23 cellular contexts compared by ENCODE assay signal in the genomic region with DNA sequence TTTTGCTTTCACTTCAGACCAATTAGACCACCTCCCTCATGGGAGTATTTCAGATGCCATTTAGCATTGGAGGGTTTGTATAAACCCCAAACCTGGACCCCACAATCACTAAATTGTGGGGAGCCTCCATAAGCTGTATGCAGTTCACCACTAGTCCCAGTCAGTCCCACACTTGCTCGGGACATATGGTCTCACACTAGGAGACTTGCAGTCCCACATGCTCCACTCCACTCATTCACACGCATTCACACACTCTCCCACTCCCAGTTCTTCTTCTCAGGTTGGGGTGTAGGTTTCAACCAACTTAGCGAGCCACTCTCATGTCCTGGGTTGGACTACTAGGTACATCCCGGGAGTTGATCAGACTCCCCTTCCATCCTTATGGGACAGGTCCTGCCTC.
DNase-seq lines count a peak whose midpoint lies in the region; ATAC-seq and TF ChIP-seq lines count a peak whose summit lies in the region.
"Had no signal": no experiment of that assay in that cellular context is flagged by ENCODE, and none has a peak within 500 bp of the region (broad histone marks: within the 10 kb centered on the region; RNA-seq: fewer than 3 reads in every experiment).

No MANE protein-coding gene starts in this region.

- 82% methylated on average over 4 of the region's 4 CpGs for WGBS in mesenchymal stem cell
- WGBS in thyroid gland, 2 donors = 89 to 97% methylated on average over 4 of the region's 4 CpGs

- ATAC-seq in activated naive CD8-positive, alpha-beta T cell treated with anti-CD3 and anti-CD28 coated beads, Interleukin-2, amount 50 U/mL, for 24 hours = no peak

- H4K8ac ChIP-seq in mesenchymal stem cell (ENCODE audit: low read length) = no peak overlapping the region

- TF ChIP-seq CTCF in thyroid gland (IDR thresholded peaks at IDR 0.05) = no peak
- no peak for TF ChIP-seq CTCF in right atrium auricular region (IDR thresholded peaks at IDR 0.05)

- H2AK5ac ChIP-seq in mesenchymal stem cell (ENCODE audit: low read length, severe bottlenecking) = no peak overlapping the region

- H2BK15ac ChIP-seq in mesenchymal stem cell (ENCODE audit: low read depth, poor library complexity, severe bottlenecking) = no peak overlapping the region

- H2BK12ac ChIP-seq in mesenchymal stem cell (ENCODE audit: low read length in 2 of 2) = no peak overlapping the region

- H2AFZ ChIP-seq in mesenchymal stem cell (ENCODE audit: low read depth, low read length) = no peak overlapping the region

- no peak overlapping the region for H3K9ac ChIP-seq in mesenchymal stem cell (ENCODE audit: low read length)

- H3K27ac Mint-ChIP-seq in activated naive CD8-positive, alpha-beta T cell treated with anti-CD3 and anti-CD28 coated beads, Interleukin-2, amount 50 U/mL, for 24 hours = peak overlapping the region; percentile 21
- H3K27ac Mint-ChIP-seq in activated naive CD8-positive, alpha-beta T cell treated with anti-CD3 and anti-CD28 coated beads for 36 hours = no peak overlapping the region
- H3K27ac Mint-ChIP-seq: activated naive CD8-positive, alpha-beta T cell treated with anti-CD3 and anti-CD28 coated beads, Interleukin-2, amount 10 ng/mL, durations not matched to agents 7 days and 5 days; T-helper 1 cell treated with Interleukin-12 subunit alpha and Interleukin-12 subunit beta and Interleukin-4 antibody, amounts not matched to agents 30 μg/mL and 1 μg/mL, for 36 hours had no signal

- no peak overlapping the region for H3K23ac ChIP-seq in mesenchymal stem cell (ENCODE audit: low read length in 2 of 2)

- H3K79me1 ChIP-seq in mesenchymal stem cell (replicated peaks; ENCODE audit: low read length, poor library complexity, severe bottlenecking) = no peaks in the 10 kb centered on the region

- H3K36me3 ChIP-seq in mesenchymal stem cell (ENCODE audit: control insufficient read depth in 1 of 2, insufficient read depth in 2 of 2, low read depth in 1 of 2, low read length in 2 of 2) = no peaks in the 10 kb centered on the region
- no peaks in the 10 kb centered on the region for H3K36me3 ChIP-seq in thyroid gland
- H3K36me3 ChIP-seq in right atrium auricular region = no peaks in the 10 kb centered on the region
- H3K36me3 ChIP-seq: HAP-1, prostate gland, WERI-Rb-1 had no signal

- no peaks in the 10 kb centered on the region for H3K9me3 ChIP-seq in mesenchymal stem cell (ENCODE audit: control insufficient read depth, low read length)
- no peaks in the 10 kb centered on the region for H3K9me3 ChIP-seq in thyroid gland
- H3K9me3 ChIP-seq in right atrium auricular region = no peaks in the 10 kb centered on the region
- H3K9me3 ChIP-seq: HAP-1, prostate gland had no signal

- no peak overlapping the region for H3K18ac ChIP-seq in mesenchymal stem cell (ENCODE audit: low read depth in 1 of 2, low read length in 2 of 2)

- H3K4me1 Mint-ChIP-seq in activated naive CD8-positive, alpha-beta T cell treated with anti-CD3 and anti-CD28 coated beads, Interleukin-2, amount 50 U/mL, for 24 hours = peaks cover 12% of the 10 kb centered on the region
- H3K4me1 Mint-ChIP-seq in activated naive CD8-positive, alpha-beta T cell treated with anti-CD3 and anti-CD28 coated beads for 36 hours = no peaks in the 10 kb centered on the region
- H3K4me1 Mint-ChIP-seq: activated naive CD8-positive, alpha-beta T cell treated with anti-CD3 and anti-CD28 coated beads, Interleukin-2, amount 10 ng/mL, durations not matched to agents 7 days and 5 days had no signal

- no peak overlapping the region for H3K4me2 ChIP-seq in mesenchymal stem cell (ENCODE audit: low read length, poor library complexity, severe bottlenecking)

- no peak overlapping the region for H3K4me3 Mint-ChIP-seq in activated naive CD8-positive, alpha-beta T cell treated with anti-CD3 and anti-CD28 coated beads, Interleukin-2, amount 50 U/mL, for 24 hours
- no peak overlapping the region for H3K4me3 Mint-ChIP-seq in activated naive CD8-positive, alpha-beta T cell treated with anti-CD3 and anti-CD28 coated beads for 36 hours
- H3K4me3 Mint-ChIP-seq: activated naive CD8-positive, alpha-beta T cell treated with anti-CD3 and anti-CD28 coated beads, Interleukin-2, amount 10 ng/mL, durations not matched to agents 7 days and 5 days; naive thymus-derived CD4-positive, alpha-beta T cell; T-helper 1 cell treated with Interleukin-12 subunit alpha and Interleukin-12 subunit beta and Interleukin-4 antibody, amounts not matched to agents 30 μg/mL and 1 μg/mL, for 36 hours had no signal

- intact Hi-C loops in thyroid gland (cut with DNase I) = no loop called here

- no peak overlapping the region for H3K4ac ChIP-seq in mesenchymal stem cell (ENCODE audit: low read depth in 1 of 2, low read length in 2 of 2)

- no peaks in the 10 kb centered on the region for H3K9me3 Mint-ChIP-seq in activated naive CD8-positive, alpha-beta T cell treated with anti-CD3 and anti-CD28 coated beads, Interleukin-2, amount 50 U/mL, for 24 hours
- H3K9me3 Mint-ChIP-seq in activated naive CD8-positive, alpha-beta T cell treated with anti-CD3 and anti-CD28 coated beads for 36 hours = peaks cover 4% of the 10 kb centered on the region
- H3K9me3 Mint-ChIP-seq: T-helper 1 cell treated with Interleukin-12 subunit alpha and Interleukin-12 subunit beta and Interleukin-4 antibody, amounts not matched to agents 30 μg/mL and 1 μg/mL, for 36 hours had no signal

- H3K36me3 Mint-ChIP-seq in activated naive CD8-positive, alpha-beta T cell treated with anti-CD3 and anti-CD28 coated beads, Interleukin-2, amount 50 U/mL, for 24 hours (ENCODE audit: low read depth) = no peaks in the 10 kb centered on the region
- no peaks in the 10 kb centered on the region for H3K36me3 Mint-ChIP-seq in activated naive CD8-positive, alpha-beta T cell treated with anti-CD3 and anti-CD28 coated beads for 36 hours
- H3K36me3 Mint-ChIP-seq: activated naive CD8-positive, alpha-beta T cell treated with anti-CD3 and anti-CD28 coated beads, Interleukin-2, amount 10 ng/mL, durations not matched to agents 7 days and 5 days; naive thymus-derived CD4-positive, alpha-beta T cell had no signal

- no peak overlapping the region for H2BK120ac ChIP-seq in mesenchymal stem cell (ENCODE audit: low read depth, low read length)

- H3K14ac ChIP-seq in mesenchymal stem cell (ENCODE audit: low read length in 2 of 2) = no peak overlapping the region

- DNase-seq in activated naive CD8-positive, alpha-beta T cell treated with anti-CD3 and anti-CD28 coated beads, Interleukin-2, amount 50 U/mL, for 24 hours = no peak
- DNase-seq in activated naive CD8-positive, alpha-beta T cell treated with anti-CD3 and anti-CD28 coated beads for 36 hours = no peak
- DNase-seq in cerebellum (ENCODE audit: low spot score) = peak; percentile 65
- DNase-seq in mesenchymal stem cell = no peak
- DNase-seq in thyroid gland = no peak
- no peak for DNase-seq in EL
- DNase-seq in NCI-H2081 treated with DMSO at 0.1 percent for 48 hours (lab: John Stamatoyannopoulos, UW) = no peak
- DNase-seq in right atrium auricular region (ENCODE audit: low spot score) = no peak
- DNase-seq: 8988T; activated CD8-positive, alpha-beta memory T cell treated with anti-CD3 and anti-CD28 coated beads for 24 hours; activated naive CD8-positive, alpha-beta T cell treated with anti-CD3 and anti-CD28 coated beads, Interleukin-2, amount 10 ng/mL, durations not matched to agents 7 days and 5 days; central memory CD4-positive, alpha-beta T cell; left ventricle myocardium superior; naive thymus-derived CD4-positive, alpha-beta T cell; NCI-H1436; NK-92 treated with Interleukin-12 subunit alpha and Interleukin-12 subunit beta, amount 100 ng/mL, for 24 hours; SHP77; stimulated activated naive CD4-positive, alpha-beta T cell; WERI-Rb-1 had no signal

- H3K27me3 ChIP-seq in mesenchymal stem cell (ENCODE audit: control insufficient read depth in 1 of 2, insufficient read depth in 1 of 2, low read length in 2 of 2) (peaks cover 0 to 17% of the 10 kb centered on the region in 2 experiments), thyroid gland (no peaks in the 10 kb centered on the region), right atrium auricular region (no peaks in the 10 kb centered on the region)
- H3K27me3 ChIP-seq: foreskin keratinocyte had no signal

- no peak overlapping the region for H3K27ac ChIP-seq in mesenchymal stem cell (ENCODE audit: low read length, poor library complexity, severe bottlenecking)
- peak overlapping the region; percentile 10 to 74 (median 31) for H3K27ac ChIP-seq in thyroid gland
- no peak overlapping the region for H3K27ac ChIP-seq in right atrium auricular region
- H3K27ac ChIP-seq: foreskin keratinocyte, WERI-Rb-1 had no signal

- no peak overlapping the region for H2BK5ac ChIP-seq in mesenchymal stem cell (ENCODE audit: low read depth, low read length, poor library complexity, severe bottlenecking)

- TF ChIP-seq POLR2A in thyroid gland (IDR thresholded peaks at IDR 0.05) = no peak

- H4K91ac ChIP-seq in mesenchymal stem cell (ENCODE audit: low read length) = peak overlapping the region; percentile 67

- no peak overlapping the region for H3K4me3 ChIP-seq in mesenchymal stem cell (ENCODE audit: insufficient read depth in 1 of 2, low read depth in 1 of 2, low read length in 2 of 2)
- no peak overlapping the region for H3K4me3 ChIP-seq in thyroid gland (replicated peaks in 1 of 3)
- H3K4me3 ChIP-seq in right atrium auricular region = no peak overlapping the region
- H3K4me3 ChIP-seq: HAP-1, prostate gland had no signal

- peaks cover 2% of the 10 kb centered on the region for H3K27me3 Mint-ChIP-seq in activated naive CD8-positive, alpha-beta T cell treated with anti-CD3 and anti-CD28 coated beads, Interleukin-2, amount 50 U/mL, for 24 hours
- H3K27me3 Mint-ChIP-seq in activated naive CD8-positive, alpha-beta T cell treated with anti-CD3 and anti-CD28 coated beads for 36 hours = peaks cover 5% of the 10 kb centered on the region

- H3K4me1 ChIP-seq in mesenchymal stem cell (ENCODE audit: control insufficient read depth, insufficient read depth, low read depth, low read length) = no peaks in the 10 kb centered on the region
- peaks cover 5 to 17% of the 10 kb centered on the region in 2 donors for H3K4me1 ChIP-seq in thyroid gland
- H3K4me1 ChIP-seq in right atrium auricular region = no peaks in the 10 kb centered on the region
- H3K4me1 ChIP-seq: HAP-1 had no signal

Comparison
In these comparisons a context has a peak if more than half of its experiments do, and no peak if none do; other contexts are left out.
1. H3K27ac ChIP-seq: peak in thyroid gland (3 of 3); none in mesenchymal stem cell (single experiment) and right atrium auricular region (0 of 2).